In genomic region chr3:17041009-17041408, GRCh38 we compare ENCODE assay signal across 21 cellular contexts.
A peak's percentile ranks its signal among the peaks of the same experiment; 100 is the strongest.
DNase-seq lines count a peak whose midpoint lies in the region; ATAC-seq and TF ChIP-seq lines count a peak whose summit lies in the region.
"Had no signal": no experiment of that assay in that cellular context is flagged by ENCODE, and none has a peak within 500 bp of the region (broad histone marks: within the 10 kb centered on the region; RNA-seq: fewer than 3 reads in every experiment).

No MANE protein-coding gene starts in this region.

- H3K9me3 ChIP-seq in right atrium auricular region: no peaks in the 10 kb centered on the region
- peaks cover 15% of the 10 kb centered on the region; the same call in 1 of the 2 replicates for H3K9me3 ChIP-seq in PC-9 (ENCODE audit: insufficient read depth, low read depth)
- H3K9me3 ChIP-seq: breast epithelium had no signal

- CTCF ChIA-PET in PC-9 (lab: Charles Lee): interaction anchor here (0.6 to 0.7 kb wide), 2 partner anchors 24 to 434 kb away, joined by 3 to 7 read pairs; no protein-coding TSS in a partner anchor

- H3K79me2 ChIP-seq in PC-9 (ENCODE audit: low read depth): no peaks in the 10 kb centered on the region

- no peak overlapping the region for H2AFZ ChIP-seq in PC-9

- DNase-seq in right atrium auricular region (ENCODE audit: low spot score): no peak
- DNase-seq in Right ventricle myocardium inferior (ENCODE audit: missing footprints): no peak
- no peak for DNase-seq in PC-9
- no peak for DNase-seq in glutamatergic neuron
- DNase-seq in NCI-H187 treated with DMSO at 0.1 percent for 48 hours (lab: John Stamatoyannopoulos, UW): no peak
- DNase-seq in DMS 273 treated with DMSO at 0.1 percent for 48 hours (lab: John Stamatoyannopoulos, UW): no peak
- no peak for DNase-seq in dorsolateral prefrontal cortex
- no peak for DNase-seq in effector memory CD8-positive, alpha-beta T cell
- DNase-seq: activated CD4-positive, alpha-beta T cell treated with anti-CD3 and anti-CD28 coated beads for 4 hours; activated naive CD8-positive, alpha-beta T cell treated with anti-CD3 and anti-CD28 coated beads, Interleukin-2, amount 10 ng/mL, durations not matched to agents 7 days and 5 days; dermis blood vessel endothelial cell; hippocampal formation; KG1; kidney; NCI-H2029; NCI-H446; Right ventricle myocardium superior had no signal

- H3K27ac ChIP-seq in right atrium auricular region (peak overlapping the region; percentile 64 to 79), PC-9 (peak overlapping the region; percentile 90), dorsolateral prefrontal cortex (peak overlapping the region in 19 of 59 donors; percentile 1 to 75 (median 43))
- H3K27ac ChIP-seq: breast epithelium had no signal

- no peak overlapping the region for H3K4me2 ChIP-seq in PC-9

- peaks cover 2% of the 10 kb centered on the region for H3K27me3 Mint-ChIP-seq in glutamatergic neuron (ENCODE audit: unreplicated experiment)
- H3K27me3 Mint-ChIP-seq in effector memory CD8-positive, alpha-beta T cell: no peaks in the 10 kb centered on the region
- H3K27me3 Mint-ChIP-seq: activated naive CD8-positive, alpha-beta T cell treated with anti-CD3 and anti-CD28 coated beads, Interleukin-2, amount 10 ng/mL, durations not matched to agents 7 days and 5 days; memory B cell had no signal

- H3K27me3 ChIP-seq in right atrium auricular region (no peaks in the 10 kb centered on the region), PC-9 (ENCODE audit: insufficient read depth, low read depth) (no peaks in the 10 kb centered on the region), dorsolateral prefrontal cortex (no peaks in the 10 kb centered on the region)
- H3K27me3 ChIP-seq: breast epithelium, foreskin keratinocyte had no signal

- H3K9me3 Mint-ChIP-seq in glutamatergic neuron (ENCODE audit: unreplicated experiment): no peaks in the 10 kb centered on the region
- H3K9me3 Mint-ChIP-seq in effector memory CD8-positive, alpha-beta T cell: no peaks in the 10 kb centered on the region
- H3K9me3 Mint-ChIP-seq: activated naive CD8-positive, alpha-beta T cell treated with anti-CD3 and anti-CD28 coated beads, Interleukin-2, amount 10 ng/mL, durations not matched to agents 7 days and 5 days; activated T-helper 2 cell treated with anti-CD3 and anti-CD28 coated beads, Interferon-gamma antibody, Interleukin-2, Interleukin-4, amounts not matched to agents 10 μg/mL and 5 μg/mL and 100 μg/mL, durations not matched to agents 14 hours and 24 hours and 36 hours; memory B cell had no signal

- no peak for ATAC-seq in Right ventricle myocardium inferior
- no peak for ATAC-seq in effector memory CD8-positive, alpha-beta T cell (replicated peaks)
- ATAC-seq: foreskin keratinocyte had no signal

- intact Hi-C loops in Right ventricle myocardium inferior (cut with DNase I) (no loop called here), PC-9 (cut with micrococcal nuclease; ENCODE audit: unreplicated experiment) (no loop called here), dorsolateral prefrontal cortex (cut with DNase I) (no loop called here)

- POLR2A ChIA-PET in PC-9 (lab: Charles Lee; ENCODE audit: unreplicated experiment): interaction anchor here (0.5 to 0.7 kb wide), 2 partner anchors 136 to 390 kb away, joined by 4 to 7 read pairs; no protein-coding TSS in a partner anchor

- H3F3A ChIP-seq in PC-9 (ENCODE audit: insufficient read depth, low read depth): peaks cover 27% of the 10 kb centered on the region

- no TSS peak for BruUV-seq in PC-9 (replicated peaks; lab: Mats Ljungman, UMichigan)

- H3K4me3 Mint-ChIP-seq in glutamatergic neuron (ENCODE audit: unreplicated experiment): no peak overlapping the region
- H3K4me3 Mint-ChIP-seq in effector memory CD8-positive, alpha-beta T cell: no peak overlapping the region
- H3K4me3 Mint-ChIP-seq: activated naive CD8-positive, alpha-beta T cell treated with anti-CD3 and anti-CD28 coated beads, Interleukin-2, amount 10 ng/mL, durations not matched to agents 7 days and 5 days; memory B cell had no signal

- H3K36me3 ChIP-seq in right atrium auricular region (no peaks in the 10 kb centered on the region), PC-9 (ENCODE audit: low read depth) (peaks cover 7% of the 10 kb centered on the region; the same call in 1 of the 2 replicates)
- H3K36me3 ChIP-seq: breast epithelium had no signal

- H3K4me1 ChIP-seq in right atrium auricular region (peaks cover 0 to 21% of the 10 kb centered on the region in 2 donors), PC-9 (replicated peaks; ENCODE audit: insufficient read depth) (peaks cover 45% of the 10 kb centered on the region)
- H3K4me1 ChIP-seq: breast epithelium had no signal

- H3K4me3 ChIP-seq in right atrium auricular region (no peak overlapping the region), PC-9 (no peak overlapping the region), dorsolateral prefrontal cortex (no peak overlapping the region)
- H3K4me3 ChIP-seq: breast epithelium had no signal

- no peaks in the 10 kb centered on the region for H3K36me3 Mint-ChIP-seq in glutamatergic neuron (ENCODE audit: unreplicated experiment)
- H3K36me3 Mint-ChIP-seq in effector memory CD8-positive, alpha-beta T cell (ENCODE audit: insufficient read depth): peaks cover 26% of the 10 kb centered on the region

- H4K20me1 ChIP-seq in PC-9 (ENCODE audit: insufficient read depth): no peaks in the 10 kb centered on the region

- H3K9me2 ChIP-seq in PC-9 (ENCODE audit: insufficient read depth): no peaks in the 10 kb centered on the region

- peak overlapping the region; percentile 49 for H3K27ac Mint-ChIP-seq in glutamatergic neuron (ENCODE audit: unreplicated experiment)
- H3K27ac Mint-ChIP-seq in effector memory CD8-positive, alpha-beta T cell: no peak overlapping the region
- H3K27ac Mint-ChIP-seq: activated naive CD8-positive, alpha-beta T cell treated with anti-CD3 and anti-CD28 coated beads, Interleukin-2, amount 10 ng/mL, durations not matched to agents 7 days and 5 days; activated T-helper 2 cell treated with anti-CD3 and anti-CD28 coated beads, Interferon-gamma antibody, Interleukin-2, Interleukin-4, amounts not matched to agents 10 μg/mL and 5 μg/mL and 100 μg/mL, durations not matched to agents 14 hours and 24 hours and 36 hours; memory B cell had no signal

- peaks cover 7% of the 10 kb centered on the region for H3K4me1 Mint-ChIP-seq in glutamatergic neuron (ENCODE audit: low read depth, unreplicated experiment)
- peaks cover 23 to 44% of the 10 kb centered on the region in 2 donors for H3K4me1 Mint-ChIP-seq in effector memory CD8-positive, alpha-beta T cell (ENCODE audit: low read depth in 2 of 2)

- TF ChIP-seq CTCF in right atrium auricular region (IDR thresholded peaks at IDR 0.05) (no peak), PC-9 (conservative IDR thresholded peaks at IDR 0.05) (no peak), glutamatergic neuron (IDR thresholded peaks at IDR 0.05; ENCODE audit: partially characterized antibody, unreplicated experiment) (no peak), dorsolateral prefrontal cortex (IDR thresholded peaks at IDR 0.05 in 54 of 56, conservative IDR thresholded peaks at IDR 0.05 in 2 of 56; ENCODE audit: low read depth in 1 of 56, partially characterized antibody in 56 of 56) (no peak)
